Comparison of ENCODE assay signal across 8 cellular contexts in genomic region chr17:75288784-75289121, GRCh38. TPM values are rescaled to one million over a fixed set of nuclear protein-coding genes. Genes with fewer than 3 reads are reported as not detected.
DNase-seq lines count a peak whose midpoint lies in the region; ATAC-seq and TF ChIP-seq lines count a peak whose summit lies in the region.

No MANE protein-coding gene starts in this region.

- H3K27ac ChIP-seq in PC-3 (ENCODE audit: low read length), result peak overlapping the region; percentile 40
- peak overlapping the region; percentile 75 to 87 for H3K27ac ChIP-seq in liver (ENCODE audit: low read depth in 1 of 2, low read length in 2 of 2)

- POLR2A ChIA-PET in PC-3 (lab: Charles Lee; ENCODE audit: unreplicated experiment), result interaction anchor here (0.5 to 1.7 kb wide), 13 partner anchors 11 to 1821 kb away, joined by 3 to 23 read pairs (median 3); partner anchors contain the start of genes GGA3, GRB2, MIF4GD and MRPS7

- H3K4me3 ChIP-seq in PC-3 (ENCODE audit: low read length) (peak overlapping the region; percentile 82), cardiac fibroblast (replicated peaks in 1 of 2; ENCODE audit: low read depth in 2 of 2, low read length in 2 of 2) (peak overlapping the region; percentile 89 to 92), liver (ENCODE audit: low read depth in 1 of 3, low read length in 3 of 3) (peak overlapping the region; percentile 58 to 92 (median 91))

- H3K9me3 ChIP-seq in PC-3 (ENCODE audit: low read length) (no peaks in the 10 kb centered on the region), liver (ENCODE audit: control insufficient read depth in 4 of 4, low read length in 3 of 4) (no peaks in the 10 kb centered on the region)

- H3K4me1 ChIP-seq in PC-3 (ENCODE audit: insufficient read depth, low read length) (peaks cover 12% of the 10 kb centered on the region), liver (ENCODE audit: control insufficient read depth in 4 of 4, insufficient read depth in 4 of 4, low read length in 3 of 4) (peaks cover 0 to 10% (median 7%) of the 10 kb centered on the region in 4 donors)

- intact Hi-C loops in PC-3 (cut with micrococcal nuclease), result loop anchor here (1.0 kb wide), 2 partner anchors 17 to 117 kb away; partner anchors contain the start of genes GRB2 and MIF4GD

- no peaks in the 10 kb centered on the region for H4K20me1 ChIP-seq in PC-3 (ENCODE audit: low read length)

- H3K9me3 Mint-ChIP-seq in stimulated activated memory B cell treated with anti-CD40 and anti-IgM and Interleukin-4, amounts not matched to agents 10 μg/mL and 1 μg/mL and 100 μg/mL, for 72 hours, result no peaks in the 10 kb centered on the region

- no peak for TF ChIP-seq RAD21 in liver (IDR thresholded peaks at IDR 0.05)

- H3K4me2 ChIP-seq in PC-3 (ENCODE audit: low read length), result peak overlapping the region; percentile 94

- H2AFZ ChIP-seq in PC-3 (ENCODE audit: low read length), result peak overlapping the region; percentile 89

- H3K79me2 ChIP-seq in PC-3 (ENCODE audit: low read length), result peaks cover 21% of the 10 kb centered on the region

- H3K27ac Mint-ChIP-seq in stimulated activated memory B cell treated with anti-CD40 and anti-IgM and Interleukin-4, amounts not matched to agents 10 μg/mL and 1 μg/mL and 100 μg/mL, for 72 hours, result peak overlapping the region; percentile 100

- no TSS peak for BruUV-seq in PC-3 (replicated peaks; lab: Mats Ljungman, UMichigan)

- no peaks in the 10 kb centered on the region for H3K27me3 Mint-ChIP-seq in stimulated activated memory B cell treated with anti-CD40 and anti-IgM and Interleukin-4, amounts not matched to agents 10 μg/mL and 1 μg/mL and 100 μg/mL, for 72 hours

- H3F3A ChIP-seq in PC-3 (ENCODE audit: low read length, unreplicated experiment), result no peaks in the 10 kb centered on the region

- DNase-seq in COLO829 (ENCODE audit: low spot score) (peak; percentile 23), HT-29 (ENCODE audit: low spot score) (peak; percentile 70), PC-3 (peak; percentile 68), cardiac fibroblast (ENCODE audit: low read depth in 2 of 2) (no peak)

- CTCF ChIA-PET in PC-3 (lab: Charles Lee), result interaction anchor here (0.6 to 2.0 kb wide), 10 partner anchors 16 to 306 kb away, joined by 3 to 60 read pairs (median 6); partner anchors contain the start of gene MIF4GD

- peak overlapping the region; percentile 95 for H3K4me3 Mint-ChIP-seq in stimulated activated memory B cell treated with anti-CD40 and anti-IgM and Interleukin-4, amounts not matched to agents 10 μg/mL and 1 μg/mL and 100 μg/mL, for 72 hours

- ATAC-seq in GM19452 (IDR thresholded peaks at IDR 0.05; ENCODE audit: unreplicated experiment), result peak; percentile 1
- ATAC-seq in PC-3, result peak; percentile 45
- ATAC-seq in stimulated activated memory B cell treated with anti-CD40 and anti-IgM and Interleukin-4, amounts not matched to agents 10 μg/mL and 1 μg/mL and 100 μg/mL, for 72 hours, result peak; percentile 44
- ATAC-seq in HG03097 (IDR thresholded peaks at IDR 0.05; ENCODE audit: low FRiP score, unreplicated experiment), result no peak

- peaks cover 42% of the 10 kb centered on the region for H3K4me1 Mint-ChIP-seq in stimulated activated memory B cell treated with anti-CD40 and anti-IgM and Interleukin-4, amounts not matched to agents 10 μg/mL and 1 μg/mL and 100 μg/mL, for 72 hours

- H3K9me2 ChIP-seq in PC-3 (replicated peaks; ENCODE audit: low read length), result no peaks in the 10 kb centered on the region

- H3K36me3 Mint-ChIP-seq in stimulated activated memory B cell treated with anti-CD40 and anti-IgM and Interleukin-4, amounts not matched to agents 10 μg/mL and 1 μg/mL and 100 μg/mL, for 72 hours, result peaks cover 21% of the 10 kb centered on the region

- H3K36me3 ChIP-seq in PC-3 (ENCODE audit: low read depth, low read length) (peaks cover 10% of the 10 kb centered on the region), liver (ENCODE audit: control insufficient read depth in 4 of 4, insufficient read depth in 3 of 4, low read depth in 1 of 4, low read length in 3 of 4) (peaks cover 0 to 6% (median 0%) of the 10 kb centered on the region in 4 donors)

- TF ChIP-seq CTCF in PC-3 (conservative IDR thresholded peaks at IDR 0.05; ENCODE audit: low read depth, low read length) (no peak), cardiac fibroblast (IDR thresholded peaks at IDR 0.05; ENCODE audit: low read depth, low read length) (no peak), liver (IDR thresholded peaks at IDR 0.05; ENCODE audit: low read depth, low read length, missing input control) (no peak)

- H3K27me3 ChIP-seq in PC-3 (ENCODE audit: low read length) (no peaks in the 10 kb centered on the region), liver (ENCODE audit: control insufficient read depth in 4 of 4, insufficient read depth in 4 of 4, low read length in 3 of 4) (no peaks in the 10 kb centered on the region)

- peak overlapping the region; percentile 83 for H3K9ac ChIP-seq in PC-3 (ENCODE audit: low read length)
- H3K9ac ChIP-seq in liver (ENCODE audit: low read depth in 1 of 2, low read length in 2 of 2), result peak overlapping the region; percentile 57 to 58

- WGBS in liver, result under 1% methylated on average over 14 of the region's 14 CpGs

TF ChIP-seq in liver, 16 proteins besides CTCF, POLR2A, EP300 and RAD21:
- no peak for TF ChIP-seq ATF3 (IDR thresholded peaks at IDR 0.05)
- TF ChIP-seq REST (IDR thresholded peaks at IDR 0.05), result no peak
- peak in 1 of 2 donors; percentile 8 for TF ChIP-seq RXRA (IDR thresholded peaks at IDR 0.05)
- TF ChIP-seq FOXA2 (IDR thresholded peaks at IDR 0.05), result no peak
- no peak for TF ChIP-seq GABPA (IDR thresholded peaks at IDR 0.05 in 1 of 2, conservative IDR thresholded peaks at IDR 0.05 in 1 of 2)

RNA-seq across cellular contexts. Expression of gene SLC25A19, which starts 0.5 kb away (rescaled TPM):
- 39.8 and 46.4 TPM in 2 replicates for total RNA-seq in HT-29 (2014; rRNA removed; shearing (Covaris generic))
- 75.0 and 76.9 TPM in 2 replicates for total RNA-seq in PC-3 (2014; rRNA removed)
- 1 to 10 TPM; 8.0 to 9.5 TPM for total RNA-seq in liver
- polyA plus RNA-seq in liver, result 1 to 10 TPM; 4.7 to 5.2 TPM

RNA-seq across cellular contexts. Expression of gene MIF4GD, which starts 17.7 kb away (rescaled TPM):
- 22.8 and 28.8 TPM in 2 replicates for total RNA-seq in HT-29 (2014; rRNA removed; shearing (Covaris generic))
- 30.8 and 42.3 TPM in 2 replicates for total RNA-seq in PC-3 (2014; rRNA removed)
- 1 to 10 TPM; 6.2 to 8.6 TPM for total RNA-seq in liver
- polyA plus RNA-seq in liver, result 10 to 100 TPM; 10.8 to 13.6 TPM

RNA-seq across cellular contexts. Expression of gene MRPS7, which starts 27.1 kb away (rescaled TPM):
- 77.5 and 77.7 TPM in 2 replicates for total RNA-seq in HT-29 (2014; rRNA removed; shearing (Covaris generic))
- 112 and 144 TPM in 2 replicates for total RNA-seq in PC-3 (2014; rRNA removed)
- total RNA-seq in liver, result 10 to 100 TPM; 24.1 to 33.0 TPM
- 10 to 100 TPM; 45.8 to 58.9 TPM for polyA plus RNA-seq in liver

RNA-seq across cellular contexts. Expression of gene GGA3, which starts 27.3 kb away (rescaled TPM):
- 16.4 and 20.7 TPM in 2 replicates for total RNA-seq in HT-29 (2014; rRNA removed; shearing (Covaris generic))
- total RNA-seq in PC-3 (2014; rRNA removed) (38.8 and 40.1 TPM in 2 replicates), liver (10 to 100 TPM in 1 of 2 donors, 1 to 10 TPM in 1; 8.8 to 17.3 TPM)
- 1 to 10 TPM; 4.6 to 9.5 TPM for polyA plus RNA-seq in liver

Comparison
In these comparisons a context has a peak if more than half of its experiments do, and no peak if none do; other contexts are left out.
1. DNase-seq: peak in COLO829 (single experiment), HT-29 (single experiment) and PC-3 (single experiment); none in cardiac fibroblast (0 of 2).
2. Peak in every context shown above with its lines, with median percentiles within 50 percentile points of each other: H3K4me3 ChIP-seq.